In the genomic region with DNA sequence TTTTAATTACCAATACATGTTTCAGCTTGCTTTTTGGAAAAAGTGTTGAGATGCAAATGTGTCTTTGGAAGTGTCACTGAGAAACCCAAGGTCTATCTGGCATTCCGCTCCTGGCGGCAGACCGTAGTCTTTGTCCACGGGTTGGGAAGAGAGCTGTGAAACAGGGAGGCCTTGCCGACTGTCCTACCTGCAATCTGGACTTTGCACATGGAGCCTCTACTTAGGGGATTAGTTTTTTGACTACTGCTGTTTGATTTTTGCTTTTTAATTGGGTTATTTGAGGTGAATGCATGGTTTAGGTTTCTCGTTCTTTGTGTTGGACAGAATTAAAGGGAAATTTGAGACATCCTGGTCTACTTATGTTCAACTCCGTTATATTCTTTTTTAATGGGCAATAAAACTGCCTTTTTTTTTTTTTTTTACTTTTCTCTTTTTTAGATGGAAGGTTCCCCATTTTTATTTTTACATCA, we compare ENCODE assay signal across 11 cellular contexts. TPM values are rescaled to one million over a fixed set of nuclear protein-coding genes. Genes with fewer than 3 reads are reported as not detected.
DNase-seq lines count a peak whose midpoint lies in the region; TF ChIP-seq lines count a peak whose summit lies in the region.
"Had no signal": no experiment of that assay in that cellular context is flagged by ENCODE, and none has a peak within 500 bp of the region (broad histone marks: within the 10 kb centered on the region; RNA-seq: fewer than 3 reads in every experiment).

No MANE protein-coding gene starts in this region.

- H3K4me1 ChIP-seq in HUES48 (ENCODE audit: control insufficient read depth, insufficient read depth, low read length) = peaks cover 78% of the 10 kb centered on the region
- H3K4me1 ChIP-seq in smooth muscle cell (ENCODE audit: low read depth) = peaks cover 40% of the 10 kb centered on the region

- H3K4me3 ChIP-seq in HUES48 (ENCODE audit: low read depth, low read length) = no peak overlapping the region
- H3K4me3 ChIP-seq in smooth muscle cell = no peak overlapping the region

- no peaks in the 10 kb centered on the region for H3K27me3 Mint-ChIP-seq in chondrocyte (ENCODE audit: low read depth)

- 83% methylated on average over 7 of the region's 7 CpGs for WGBS in smooth muscle cell (ENCODE audit: low lambda C conversion rate)

- peaks cover 100% of the 10 kb centered on the region for H3K79me2 ChIP-seq in smooth muscle cell (ENCODE audit: low read depth)

- no peak overlapping the region for H3K4me3 Mint-ChIP-seq in chondrocyte (ENCODE audit: unreplicated experiment)

- H3K4me2 ChIP-seq in smooth muscle cell = no peak overlapping the region

- H3K27ac ChIP-seq in HUES48 (ENCODE audit: low read depth, low read length) (peak overlapping the region; percentile 7), smooth muscle cell (ENCODE audit: low read depth) (peak overlapping the region; percentile 1)

- no peaks in the 10 kb centered on the region for H3K36me3 ChIP-seq in HUES48 (ENCODE audit: control insufficient read depth, insufficient read depth, low read length)
- peaks cover 5% of the 10 kb centered on the region for H3K36me3 ChIP-seq in smooth muscle cell (ENCODE audit: low read depth)

- peak overlapping the region; percentile 53 for H3K27ac Mint-ChIP-seq in chondrocyte (ENCODE audit: unreplicated experiment)

- H3K9me3 ChIP-seq in HUES48 (ENCODE audit: control insufficient read depth, insufficient read depth, low read length) (no peaks in the 10 kb centered on the region), smooth muscle cell (replicated peaks; ENCODE audit: low read depth) (no peaks in the 10 kb centered on the region)

- no peak overlapping the region for H2AFZ ChIP-seq in smooth muscle cell (ENCODE audit: low read depth)

- peaks cover 89% of the 10 kb centered on the region for H4K20me1 ChIP-seq in smooth muscle cell (ENCODE audit: low read depth)

- H3K9ac ChIP-seq in HUES48 (ENCODE audit: low read depth, low read length) = no peak overlapping the region
- H3K9ac ChIP-seq in smooth muscle cell (ENCODE audit: low read depth) = no peak overlapping the region

- peaks cover 3% of the 10 kb centered on the region for H3F3A ChIP-seq in smooth muscle cell (ENCODE audit: low read depth)

- peaks cover 3% of the 10 kb centered on the region for H3K36me3 Mint-ChIP-seq in chondrocyte (ENCODE audit: low read depth)

- peaks cover 83% of the 10 kb centered on the region for H3K4me1 Mint-ChIP-seq in chondrocyte (ENCODE audit: low read depth)

- H3K27me3 ChIP-seq in HUES48 (ENCODE audit: control insufficient read depth, insufficient read depth, low read length) (no peaks in the 10 kb centered on the region), smooth muscle cell (ENCODE audit: low read depth) (no peaks in the 10 kb centered on the region)

- peak; percentile 35 for DNase-seq in NCI-H748 (lab: John Stamatoyannopoulos, UW; ENCODE audit: unreplicated experiment)
- no peak for DNase-seq in NCI-H748 treated with DMSO at 0.1 percent for 48 hours (lab: John Stamatoyannopoulos, UW)
- DNase-seq in chondrocyte (ENCODE audit: low spot score) = no peak
- DNase-seq in smooth muscle cell (lab: John Stamatoyannopoulos, UW; ENCODE audit: unreplicated experiment) = no peak
- DNase-seq in DMS79 (lab: John Stamatoyannopoulos, UW) = no peak
- DNase-seq in CD1c-positive myeloid dendritic cell (ENCODE audit: extremely low spot score) = no peak
- no peak for DNase-seq in COLO829 (ENCODE audit: low spot score)
- DNase-seq: aorta, left cardiac atrium, NCI-H345 had no signal

- peaks cover 9% of the 10 kb centered on the region for H3K9me3 Mint-ChIP-seq in chondrocyte (ENCODE audit: low read depth)

- no peak for TF ChIP-seq CTCF in chondrocyte (IDR thresholded peaks at IDR 0.05)
- TF ChIP-seq CTCF in smooth muscle cell (IDR thresholded peaks at IDR 0.05; ENCODE audit: borderline replicate concordance, insufficient read depth, poor library complexity, severe bottlenecking) = no peak

RNA-seq across cellular contexts. Expression of gene TRIO, which starts 25.7 kb away (rescaled TPM):
- total RNA-seq in chondrocyte (200 to 271 TPM (median 217 TPM) in 3 replicates), smooth muscle cell (109 and 118 TPM in 2 replicates)
- polyA plus RNA-seq in smooth muscle cell = 10.2 and 30.3 TPM in 2 replicates
